In genomic region chr16:53175118-53175517, GRCh38 we compare ENCODE assay signal across 21 cellular contexts.
DNase-seq lines count a peak whose midpoint lies in the region; ATAC-seq, FAIRE-seq and TF ChIP-seq lines count a peak whose summit lies in the region.
"Had no signal": no experiment of that assay in that cellular context is flagged by ENCODE, and none has a peak within 500 bp of the region (broad histone marks: within the 10 kb centered on the region; RNA-seq: fewer than 3 reads in every experiment).

No MANE protein-coding gene starts in this region.

- no peaks in the 10 kb centered on the region for H3K23me2 ChIP-seq in H9 (ENCODE audit: insufficient read length, low read depth, low read length, poor library complexity, severe bottlenecking)

- TF ChIP-seq CTCF in A673 (conservative IDR thresholded peaks at IDR 0.05; ENCODE audit: low read depth, low read length) (no peak), H9 (conservative IDR thresholded peaks at IDR 0.05) (no peak), endothelial cell of umbilical vein (IDR thresholded peaks at IDR 0.05; ENCODE audit: extremely low read depth in 1 of 2, insufficient read depth in 1 of 2, low read depth in 1 of 2, low read length in 2 of 2) (no peak), pancreas (IDR thresholded peaks at IDR 0.05) (no peak)
- TF ChIP-seq CTCF in CD4-positive, alpha-beta T cell (IDR thresholded peaks at IDR 0.05) = no peak

- BruUV-seq in A673 (replicated peaks; lab: Mats Ljungman, UMichigan) (no TSS peak), endothelial cell of umbilical vein (replicated peaks; lab: Mats Ljungman, UMichigan) (no TSS peak)

- DNase-seq in A673 (ENCODE audit: low spot score) (peak; percentile 5), H9 (no peak), endothelial cell of umbilical vein (ENCODE audit: low read depth, low spot score) (no peak), pancreas (no peak), MV-4-11 (lab: John Stamatoyannopoulos, UW) (no peak), Karpas-422 (no peak)
- no peak for DNase-seq in CD4-positive, alpha-beta T cell
- DNase-seq: 8988T; C1 segment of cervical spinal cord; Caco-2; CD8-positive, alpha-beta T cell; DMS153; DND-41; GDM1; GM23248; H7 had no signal

- FAIRE-seq in endothelial cell of umbilical vein (lab: Jason Lieb, UNC) (peak; percentile 46), pancreas (lab: Jason Lieb, UNC) (no peak)
- FAIRE-seq: GM12878, GM19239, H1 had no signal

- H4K5ac ChIP-seq in H9 (ENCODE audit: insufficient read length, low read depth, low read length) = no peak overlapping the region

- H2BK12ac ChIP-seq in H9 (ENCODE audit: insufficient read length, low read depth, low read length) = no peak overlapping the region

- H3K56ac ChIP-seq in H9 (ENCODE audit: insufficient read length, low read depth, low read length) = no peak overlapping the region

- peaks cover 2% of the 10 kb centered on the region for H3K9me1 ChIP-seq in endothelial cell of umbilical vein (replicated peaks; ENCODE audit: control insufficient read depth, extremely low read depth, insufficient read depth, low read length)

- H4K20me1 ChIP-seq in H9 (ENCODE audit: control insufficient read depth, insufficient read depth, insufficient read length) = no peaks in the 10 kb centered on the region
- no peaks in the 10 kb centered on the region for H4K20me1 ChIP-seq in endothelial cell of umbilical vein (replicated peaks; ENCODE audit: control insufficient read depth, extremely low read depth, insufficient read depth, low read length)
- no peaks in the 10 kb centered on the region for H4K20me1 ChIP-seq in Karpas-422 (ENCODE audit: insufficient read depth, low read depth, low read length)

- no peaks in the 10 kb centered on the region for H3K9me2 ChIP-seq in Karpas-422 (replicated peaks; ENCODE audit: insufficient read depth, low read length)

- dilution Hi-C loops in endothelial cell of umbilical vein (cut with MboI; ENCODE audit: extremely low pct_ligation_motif_present, low sequenced_read_pairs) = no loop called here

- no peaks in the 10 kb centered on the region for H3K79me1 ChIP-seq in H9 (ENCODE audit: insufficient read depth, low read depth, low read length, poor library complexity, severe bottlenecking)

- H3K9ac ChIP-seq in H9 (ENCODE audit: extremely low read depth, insufficient read length, low read length) (no peak overlapping the region), endothelial cell of umbilical vein (replicated peaks; ENCODE audit: extremely low read depth, insufficient read depth, low read length) (no peak overlapping the region), Karpas-422 (ENCODE audit: low read length) (no peak overlapping the region)
- H3K9ac ChIP-seq: GM23248 had no signal

- H2BK5ac ChIP-seq in H9 (ENCODE audit: insufficient read length, low read length) = no peak overlapping the region

- H3K14ac ChIP-seq in H9 (ENCODE audit: insufficient read depth, low read length) = no peak overlapping the region

- no CpG with 5 or more reads among the region's 1 CpG for WGBS in H9 (ENCODE audit: extremely low coverage, insufficient read length, low lambda C conversion rate)
- WGBS in pancreas, 2 donors = 63 to 68% methylated on average over 1 of the region's 1 CpG

- no peak overlapping the region for H3K4me3 Mint-ChIP-seq in H9
- H3K4me3 Mint-ChIP-seq in CD4-positive, alpha-beta T cell = no peak overlapping the region
- H3K4me3 Mint-ChIP-seq: CD8-positive, alpha-beta T cell had no signal

- H3K36me3 ChIP-seq in A673 (ENCODE audit: insufficient read depth, low read length, poor library complexity, severe bottlenecking) (no peaks in the 10 kb centered on the region), endothelial cell of umbilical vein (ENCODE audit: control insufficient read depth in 2 of 2, extremely low read depth in 1 of 2, insufficient read depth in 2 of 2, low read length in 2 of 2) (peaks cover 0 to 3% of the 10 kb centered on the region in 2 experiments), pancreas (no peaks in the 10 kb centered on the region), Karpas-422 (ENCODE audit: insufficient read depth, low read length) (peaks cover 13% of the 10 kb centered on the region; the same call in 1 of the 2 replicates)

- 0 out of 7 replicates have a peak overlapping the region, but pooled peaks of 2 of the 3 experiments have one; percentile 31 to 54 for H3K27ac Mint-ChIP-seq in H9
- H3K27ac Mint-ChIP-seq in CD4-positive, alpha-beta T cell = no peak overlapping the region
- H3K27ac Mint-ChIP-seq: CD8-positive, alpha-beta T cell had no signal

- H3K4me3 ChIP-seq in A673 (ENCODE audit: low read depth, low read length, poor library complexity, severe bottlenecking) (no peak overlapping the region), endothelial cell of umbilical vein (replicated peaks in 1 of 3; ENCODE audit: insufficient read depth in 1 of 3, low read depth in 1 of 3, low read length in 3 of 3) (no peak overlapping the region), pancreas (no peak overlapping the region), Karpas-422 (ENCODE audit: low read length) (no peak overlapping the region)
- H3K4me3 ChIP-seq: A549, GM12878, GM23248 had no signal

- POLR2A ChIA-PET in A673 (lab: Charles Lee; ENCODE audit: low non-redundant PET) (no interaction called here), endothelial cell of umbilical vein (lab: Charles Lee) (no interaction called here)
- POLR2A ChIA-PET in CD4-positive, alpha-beta T cell (lab: Charles Lee) = no interaction called here

- no peaks in the 10 kb centered on the region for H3K9me3 Mint-ChIP-seq in H9
- no peaks in the 10 kb centered on the region for H3K9me3 Mint-ChIP-seq in CD4-positive, alpha-beta T cell
- H3K9me3 Mint-ChIP-seq: CD8-positive, alpha-beta T cell had no signal

- no peak overlapping the region for H2BK20ac ChIP-seq in H9 (ENCODE audit: low read depth, low read length, poor library complexity, severe bottlenecking)

- intact Hi-C loops in A673 (cut with micrococcal nuclease; ENCODE audit: unreplicated experiment) (no loop called here), endothelial cell of umbilical vein (cut with micrococcal nuclease) (no loop called here), pancreas (cut with DNase I) (no loop called here)
- intact Hi-C loops in CD4-positive, alpha-beta T cell (cut with DNase I, micrococcal nuclease) = no loop called here

- no peak overlapping the region for H3K23ac ChIP-seq in H9 (ENCODE audit: insufficient read length, low read depth, low read length)

- H3K4me1 ChIP-seq in A673 (ENCODE audit: insufficient read depth, low read length, poor library complexity, severe bottlenecking) = peaks cover 10% of the 10 kb centered on the region
- no peaks in the 10 kb centered on the region for H3K4me1 ChIP-seq in H9 (ENCODE audit: insufficient read depth, low read length)
- H3K4me1 ChIP-seq in endothelial cell of umbilical vein (ENCODE audit: control insufficient read depth, extremely low read depth, insufficient read depth, low read length) = peaks cover 5% of the 10 kb centered on the region
- no peaks in the 10 kb centered on the region for H3K4me1 ChIP-seq in pancreas
- no peaks in the 10 kb centered on the region for H3K4me1 ChIP-seq in Karpas-422 (ENCODE audit: low read length)
- H3K4me1 ChIP-seq: A549, Caco-2 had no signal

- H3K4me2 ChIP-seq in H9 (ENCODE audit: insufficient read depth, insufficient read length, low read length) = no peak overlapping the region
- H3K4me2 ChIP-seq in endothelial cell of umbilical vein (ENCODE audit: insufficient read depth, low read length) = no peak overlapping the region
- H3K4me2 ChIP-seq in Karpas-422 (ENCODE audit: low read depth, low read length, poor library complexity, severe bottlenecking) = no peak overlapping the region
- H3K4me2 ChIP-seq: A549 had no signal

- H3K9me3 ChIP-seq in A673 (ENCODE audit: low read depth, low read length, poor library complexity, severe bottlenecking) (no peaks in the 10 kb centered on the region), H9 (ENCODE audit: control insufficient read depth, low read depth, low read length) (no peaks in the 10 kb centered on the region), endothelial cell of umbilical vein (replicated peaks; ENCODE audit: control insufficient read depth, insufficient read depth, low read length) (no peaks in the 10 kb centered on the region), pancreas (no peaks in the 10 kb centered on the region), Karpas-422 (ENCODE audit: low read length) (no peaks in the 10 kb centered on the region)
- no peaks in the 10 kb centered on the region for H3K9me3 ChIP-seq in CD4-positive, alpha-beta T cell (ENCODE audit: control insufficient read depth, low read length)
- H3K9me3 ChIP-seq: A549, Caco-2 had no signal

- no peak overlapping the region for H2BK15ac ChIP-seq in H9 (ENCODE audit: low read depth, low read length)

- CTCF ChIA-PET in A673 (lab: Charles Lee) (no interaction called here), endothelial cell of umbilical vein (lab: Charles Lee) (interaction anchor here (1.0 to 1.3 kb wide), 2 partner anchors 8 to 34 kb away, joined by 4 read pairs; no protein-coding TSS in a partner anchor)
- CTCF ChIA-PET in CD4-positive, alpha-beta T cell (lab: Charles Lee) = no interaction called here

- H3K27me3 ChIP-seq in A673 (replicated peaks; ENCODE audit: insufficient read depth, low read depth, low read length, poor library complexity) = no peaks in the 10 kb centered on the region
- H3K27me3 ChIP-seq in H9 (ENCODE audit: insufficient read depth, low read length) = no peaks in the 10 kb centered on the region
- no peaks in the 10 kb centered on the region for H3K27me3 ChIP-seq in endothelial cell of umbilical vein (ENCODE audit: control insufficient read depth in 2 of 2, insufficient read depth in 2 of 2, low read length in 2 of 2)
- no peaks in the 10 kb centered on the region for H3K27me3 ChIP-seq in pancreas
- no peaks in the 10 kb centered on the region for H3K27me3 ChIP-seq in CD4-positive, alpha-beta T cell (ENCODE audit: control insufficient read depth, insufficient read depth, low read length)
- H3K27me3 ChIP-seq in Karpas-422 (ENCODE audit: low read length) = no peaks in the 10 kb centered on the region

- no peaks in the 10 kb centered on the region for H3K27me3 Mint-ChIP-seq in H9 (ENCODE audit: low read depth)
- no peaks in the 10 kb centered on the region for H3K27me3 Mint-ChIP-seq in CD4-positive, alpha-beta T cell

- no peak overlapping the region for H3K27ac ChIP-seq in A673 (ENCODE audit: low read depth, low read length, poor library complexity, severe bottlenecking)
- H3K27ac ChIP-seq in H9 (ENCODE audit: insufficient read length, low read depth, low read length) = no peak overlapping the region
- no peak overlapping the region for H3K27ac ChIP-seq in endothelial cell of umbilical vein (ENCODE audit: insufficient read depth, low read depth, low read length)
- H3K27ac ChIP-seq in pancreas = no peak overlapping the region
- no peak overlapping the region for H3K27ac ChIP-seq in CD4-positive, alpha-beta T cell (ENCODE audit: low read depth, low read length)
- H3K27ac ChIP-seq in Karpas-422 (ENCODE audit: low read length) = no peak overlapping the region
- H3K27ac ChIP-seq: A549, GM23248 had no signal

- no peak overlapping the region for H2AK5ac ChIP-seq in H9 (ENCODE audit: insufficient read length, low read length)

- peak in 3 of 4 donors; percentile 55 to 76 (median 61) for ATAC-seq in pancreas
- ATAC-seq in CD4-positive, alpha-beta T cell (ENCODE audit: poor library complexity) = no peak
- ATAC-seq: A549; CD8-positive, alpha-beta T cell; GM12878; HCT116 had no signal

- H3K4ac ChIP-seq in H9 (ENCODE audit: low read depth, low read length) = no peak overlapping the region

- H3K79me2 ChIP-seq in H9 (ENCODE audit: insufficient read depth, low read length) = no peaks in the 10 kb centered on the region
- peaks cover 28% of the 10 kb centered on the region for H3K79me2 ChIP-seq in endothelial cell of umbilical vein (ENCODE audit: control insufficient read depth, insufficient read depth, low read length)
- H3K79me2 ChIP-seq in Karpas-422 (ENCODE audit: low read length) = peaks cover 90% of the 10 kb centered on the region

- H2AFZ ChIP-seq in H9 (ENCODE audit: low read length) (no peak overlapping the region), endothelial cell of umbilical vein (ENCODE audit: low read depth, low read length) (no peak overlapping the region), Karpas-422 (ENCODE audit: low read length) (no peak overlapping the region)
- H2AFZ ChIP-seq: GM23248 had no signal

- no peak overlapping the region for H4K91ac ChIP-seq in H9 (ENCODE audit: insufficient read length, low read depth, low read length)

- no peaks in the 10 kb centered on the region for H3K4me1 Mint-ChIP-seq in H9
- H3K4me1 Mint-ChIP-seq in CD4-positive, alpha-beta T cell (ENCODE audit: low read depth) = peaks cover 10% of the 10 kb centered on the region

- H2BK120ac ChIP-seq in H9 (ENCODE audit: low read depth, low read length, poor library complexity, severe bottlenecking) = no peak overlapping the region

- no peak overlapping the region for H3T11ph ChIP-seq in H9 (ENCODE audit: low read length)

- no peak overlapping the region for H4K8ac ChIP-seq in H9 (replicated peaks; ENCODE audit: insufficient read length, low read depth, low read length)

- H3K18ac ChIP-seq in H9 (ENCODE audit: insufficient read length, low read depth, low read length) = no peak overlapping the region

- no peak for TF ChIP-seq POLR2A in endothelial cell of umbilical vein (IDR thresholded peaks at IDR 0.05; ENCODE audit: low read depth, low read length)

- H3K36me3 Mint-ChIP-seq in H9 (ENCODE audit: insufficient read depth in 1 of 3, low read depth in 3 of 3) = no peaks in the 10 kb centered on the region; a peak in 2 of 7 replicates
- H3K36me3 Mint-ChIP-seq in CD4-positive, alpha-beta T cell (ENCODE audit: low read depth) = peaks cover 24% of the 10 kb centered on the region
